ENCODE assay signal across 10 cellular contexts in the genomic region with DNA sequence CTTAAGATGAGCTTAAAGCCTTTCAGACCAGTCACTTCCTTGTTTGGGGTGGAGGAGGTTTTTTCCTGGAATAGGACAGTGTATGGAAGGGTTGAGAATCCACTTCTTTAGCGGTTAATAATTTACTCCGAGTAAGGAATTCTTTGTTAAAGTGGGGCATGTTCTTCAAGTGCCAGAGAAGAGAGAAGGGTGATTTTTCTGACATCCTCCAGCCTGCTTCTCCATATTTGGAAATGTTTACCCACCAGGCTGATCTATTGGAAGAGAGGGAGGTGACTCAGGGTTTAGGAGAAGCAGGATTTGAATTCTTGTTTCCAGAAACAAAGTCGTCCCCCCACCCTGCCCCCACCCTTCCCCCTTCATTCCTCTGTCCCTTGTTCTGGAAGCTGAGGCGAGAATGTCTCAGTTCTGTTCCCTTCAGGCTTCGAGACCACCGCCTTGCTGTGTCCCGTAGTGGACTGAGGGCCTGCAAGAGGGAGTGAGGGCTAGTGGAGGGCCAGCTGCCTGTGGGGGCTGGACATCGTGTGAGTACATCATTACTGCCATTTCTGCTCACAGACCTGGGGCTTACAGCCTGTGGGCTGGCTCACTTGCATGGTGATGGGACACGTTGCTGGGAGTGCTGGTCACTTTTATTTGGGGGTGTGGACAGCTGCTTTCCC. TPM values are rescaled to one million over a fixed set of nuclear protein-coding genes. Genes with fewer than 3 reads are reported as not detected.
DNase-seq lines count a peak whose midpoint lies in the region; ATAC-seq and TF ChIP-seq lines count a peak whose summit lies in the region.
"Had no signal": no experiment of that assay in that cellular context is flagged by ENCODE, and none has a peak within 500 bp of the region (broad histone marks: within the 10 kb centered on the region; RNA-seq: fewer than 3 reads in every experiment).

No MANE protein-coding gene starts in this region.

- DNase-seq in heart right ventricle (no peak), Right ventricle myocardium inferior (ENCODE audit: missing footprints) (no peak), mucosa of gallbladder (ENCODE audit: low spot score) (no peak), COLO668 (lab: John Stamatoyannopoulos, UW; ENCODE audit: unreplicated experiment) (no peak), nephron progenitor cell (no peak), DMS 273 treated with DMSO at 0.1 percent for 48 hours (lab: John Stamatoyannopoulos, UW) (no peak)
- DNase-seq: activated naive CD4-positive, alpha-beta T cell treated with anti-CD3 and anti-CD28 coated beads for 36 hours; NCI-H1694 treated with DMSO at 0.1 percent for 48 hours had no signal

- H3K27me3 Mint-ChIP-seq in nephron progenitor cell (ENCODE audit: low read depth, poor library complexity), result no peaks in the 10 kb centered on the region

- no peak overlapping the region for H3K4me3 Mint-ChIP-seq in nephron progenitor cell
- H3K4me3 Mint-ChIP-seq: activated naive CD4-positive, alpha-beta T cell treated with anti-CD3 and anti-CD28 coated beads for 36 hours had no signal

- H3K27me3 ChIP-seq in heart right ventricle, result no peaks in the 10 kb centered on the region
- no peaks in the 10 kb centered on the region for H3K27me3 ChIP-seq in esophagus (ENCODE audit: control insufficient read depth in 1 of 2, insufficient read depth in 2 of 2, low read length in 2 of 2)
- no peaks in the 10 kb centered on the region for H3K27me3 ChIP-seq in muscle layer of duodenum (ENCODE audit: low read depth, low read length)

- H3K36me3 ChIP-seq in heart right ventricle, result peaks cover 0 to 29% (median 0%) of the 10 kb centered on the region in 9 donors
- no peaks in the 10 kb centered on the region for H3K36me3 ChIP-seq in esophagus (ENCODE audit: control insufficient read depth in 2 of 2, insufficient read depth in 2 of 2, low read length in 1 of 2)
- H3K36me3 ChIP-seq in muscle layer of duodenum (ENCODE audit: control insufficient read depth in 1 of 2, insufficient read depth in 2 of 2, low read length in 2 of 2), result peaks cover 4 to 11% of the 10 kb centered on the region in 2 donors

- peaks cover 0 to 87% (median 61%) of the 10 kb centered on the region in 9 donors for H3K4me1 ChIP-seq in heart right ventricle
- H3K4me1 ChIP-seq in esophagus (ENCODE audit: control insufficient read depth in 2 of 2, insufficient read depth in 2 of 2, low read length in 1 of 2), result no peaks in the 10 kb centered on the region
- peaks cover 0 to 3% of the 10 kb centered on the region in 2 donors for H3K4me1 ChIP-seq in muscle layer of duodenum (ENCODE audit: control insufficient read depth in 1 of 2, insufficient read depth in 2 of 2, low read length in 2 of 2)

- 61 to 78% methylated on average over 9 of the region's 9 CpGs for WGBS in heart right ventricle, 2 donors
- 69% methylated on average over 9 of the region's 9 CpGs for WGBS in esophagus, 2 donors

- TF ChIP-seq CTCF in heart right ventricle (IDR thresholded peaks at IDR 0.05) (no peak), nephron progenitor cell (IDR thresholded peaks at IDR 0.05) (no peak)

- H3K4me3 ChIP-seq in heart right ventricle (no peak overlapping the region), esophagus (ENCODE audit: low read depth in 1 of 2, low read length in 2 of 2) (peak overlapping the region; percentile 15 to 37), muscle layer of duodenum (ENCODE audit: low read depth in 1 of 2, low read length in 2 of 2) (peak overlapping the region; percentile 61 to 72)

- H3K27ac ChIP-seq in heart right ventricle, result peak overlapping the region in 6 of 10 donors; percentile 22 to 67 (median 53)
- H3K27ac ChIP-seq in esophagus (ENCODE audit: low read depth in 2 of 2, low read length in 1 of 2), result peak overlapping the region; percentile 71 to 88
- peak overlapping the region; percentile 96 for H3K27ac ChIP-seq in muscle layer of duodenum (ENCODE audit: low read length)

- intact Hi-C loops in heart right ventricle (cut with DNase I) (no loop called here), Right ventricle myocardium inferior (cut with DNase I) (no loop called here)

- H3K27ac Mint-ChIP-seq in nephron progenitor cell, result no peak overlapping the region
- H3K27ac Mint-ChIP-seq: activated naive CD4-positive, alpha-beta T cell treated with anti-CD3 and anti-CD28 coated beads for 36 hours had no signal

- H3K4me1 Mint-ChIP-seq in nephron progenitor cell, result peaks cover 46% of the 10 kb centered on the region

- no peaks in the 10 kb centered on the region for H3K9me3 Mint-ChIP-seq in nephron progenitor cell
- H3K9me3 Mint-ChIP-seq: activated naive CD4-positive, alpha-beta T cell treated with anti-CD3 and anti-CD28 coated beads for 36 hours had no signal

- peaks cover 15% of the 10 kb centered on the region for H3K36me3 Mint-ChIP-seq in nephron progenitor cell (ENCODE audit: low read depth)

- ATAC-seq in heart right ventricle, result peak in 2 of 8 donors; percentile 7 to 18
- no peak for ATAC-seq in Right ventricle myocardium inferior

- H3K9me3 ChIP-seq in heart right ventricle, result no peaks in the 10 kb centered on the region
- H3K9me3 ChIP-seq in esophagus (ENCODE audit: control insufficient read depth in 2 of 2, insufficient read depth in 1 of 2, low read depth in 1 of 2, low read length in 1 of 2), result no peaks in the 10 kb centered on the region
- H3K9me3 ChIP-seq in muscle layer of duodenum (ENCODE audit: control insufficient read depth in 1 of 2, low read length in 2 of 2), result no peaks in the 10 kb centered on the region

RNA-seq across cellular contexts. Expression of a gene that starts 58.5 kb away (rescaled TPM):
- total RNA-seq in heart right ventricle (100 to 1,000 TPM; 116 to 188 (median 148) TPM), Right ventricle myocardium inferior (114 TPM), mucosa of gallbladder (478 TPM)
- polyA plus RNA-seq in heart right ventricle (10 to 100 TPM in 1 of 2 donors, 1 to 10 TPM in 1; 8.5 to 12.9 TPM), esophagus (10 to 100 TPM; 10.5 to 12.9 TPM)

Comparison
In these comparisons a context has a peak if more than half of its experiments do, and no peak if none do; other contexts are left out.
1. H3K4me3 ChIP-seq: peak in esophagus (2 of 2) and muscle layer of duodenum (2 of 2); none in heart right ventricle (0 of 10).
2. Peak in every context shown above with its lines, with median percentiles within 50 percentile points of each other: H3K27ac ChIP-seq.